ENCODE assay signal across 1 cellular context in genomic region chr5:44983006-44983405, GRCh38.
TF ChIP-seq lines count a peak whose summit lies in the region.

No MANE protein-coding gene starts in this region.

TF ChIP-seq in GM23338, 12 proteins besides CTCF, POLR2A, EP300 and RAD21 (continued from another document):
- TF ChIP-seq ETS1 (IDR thresholded peaks at IDR 0.05): no peak
- no peak for TF ChIP-seq EZH2 (IDR thresholded peaks at IDR 0.05; ENCODE audit: low read depth, unreplicated experiment)
- no peak for TF ChIP-seq EZH2phosphoT487 (IDR thresholded peaks at IDR 0.05; ENCODE audit: unreplicated experiment)
- TF ChIP-seq ZNF114 (CRISPR knock-in tag; IDR thresholded peaks at IDR 0.05): no peak
- no peak for TF ChIP-seq STAT1 (IDR thresholded peaks at IDR 0.05; ENCODE audit: unreplicated experiment)
- TF ChIP-seq POLR2AphosphoS5 (IDR thresholded peaks at IDR 0.05; ENCODE audit: low read depth): no peak
TF ChIP-seq in GM23338: peak in this region for 0.
